ENCODE assay signal across 18 cellular contexts in genomic region chr4:177385576-177386320, GRCh38.
"Had no signal": no experiment of that assay in that cellular context is flagged by ENCODE, and none has a peak within 500 bp of the region (broad histone marks: within the 10 kb centered on the region; RNA-seq: fewer than 3 reads in every experiment).

No MANE protein-coding gene starts in this region.

- FAIRE-seq: keratinocyte had no signal

- DNase-seq: activated CD8-positive, alpha-beta memory T cell treated with anti-CD3 and anti-CD28 coated beads for 24 hours; activated CD8-positive, alpha-beta memory T cell treated with anti-CD3 and anti-CD28 coated beads, Interleukin-2, amount 50 U/mL, for 48 hours; activated gamma-delta T cell; dermis blood vessel endothelial cell; effector memory CD4-positive, alpha-beta T cell; esophagus squamous epithelium; gastrocnemius medialis; head of caudate nucleus; lower lobe of right lung; ovary; psoas muscle; stimulated activated CD4-positive, alpha-beta T cell treated with anti-CD3 and anti-CD28 coated beads, Interleukin-12 subunit alpha, Interleukin-12 subunit beta, amount 100 ng/mL, for 4 hours; stimulated activated CD4-positive, alpha-beta T cell treated with anti-CD3 and anti-CD28 coated beads, Interleukin-1b, Interleukin-23, amount 100 ng/mL, for 48 hours; stimulated activated CD8-positive, alpha-beta memory T cell treated with anti-CD3 and anti-CD28 coated beads, Interleukin-4, amount 100 ng/mL, for 48 hours; stimulated activated naive CD4-positive, alpha-beta T cell; upper lobe of right lung had no signal

- H3K4me3 ChIP-seq: cardiac muscle cell, esophagus squamous epithelium, gastrocnemius medialis, lower lobe of right lung, ovary, psoas muscle, upper lobe of right lung had no signal

- H3K27ac ChIP-seq: cardiac muscle cell, esophagus squamous epithelium, gastrocnemius medialis, lower lobe of right lung, ovary, psoas muscle, upper lobe of right lung had no signal

- H3K27me3 ChIP-seq: cardiac muscle cell, esophagus squamous epithelium, gastrocnemius medialis, ovary, upper lobe of right lung had no signal

- H3K4me1 ChIP-seq: esophagus squamous epithelium, gastrocnemius medialis, lower lobe of right lung, psoas muscle, upper lobe of right lung had no signal

- H3K36me3 ChIP-seq: cardiac muscle cell, esophagus squamous epithelium, gastrocnemius medialis, lower lobe of right lung, ovary, upper lobe of right lung had no signal

- H3K9me3 ChIP-seq: esophagus squamous epithelium, gastrocnemius medialis, lower lobe of right lung, ovary, psoas muscle, upper lobe of right lung had no signal
